9 cellular contexts compared by ENCODE assay signal in the genomic region with DNA sequence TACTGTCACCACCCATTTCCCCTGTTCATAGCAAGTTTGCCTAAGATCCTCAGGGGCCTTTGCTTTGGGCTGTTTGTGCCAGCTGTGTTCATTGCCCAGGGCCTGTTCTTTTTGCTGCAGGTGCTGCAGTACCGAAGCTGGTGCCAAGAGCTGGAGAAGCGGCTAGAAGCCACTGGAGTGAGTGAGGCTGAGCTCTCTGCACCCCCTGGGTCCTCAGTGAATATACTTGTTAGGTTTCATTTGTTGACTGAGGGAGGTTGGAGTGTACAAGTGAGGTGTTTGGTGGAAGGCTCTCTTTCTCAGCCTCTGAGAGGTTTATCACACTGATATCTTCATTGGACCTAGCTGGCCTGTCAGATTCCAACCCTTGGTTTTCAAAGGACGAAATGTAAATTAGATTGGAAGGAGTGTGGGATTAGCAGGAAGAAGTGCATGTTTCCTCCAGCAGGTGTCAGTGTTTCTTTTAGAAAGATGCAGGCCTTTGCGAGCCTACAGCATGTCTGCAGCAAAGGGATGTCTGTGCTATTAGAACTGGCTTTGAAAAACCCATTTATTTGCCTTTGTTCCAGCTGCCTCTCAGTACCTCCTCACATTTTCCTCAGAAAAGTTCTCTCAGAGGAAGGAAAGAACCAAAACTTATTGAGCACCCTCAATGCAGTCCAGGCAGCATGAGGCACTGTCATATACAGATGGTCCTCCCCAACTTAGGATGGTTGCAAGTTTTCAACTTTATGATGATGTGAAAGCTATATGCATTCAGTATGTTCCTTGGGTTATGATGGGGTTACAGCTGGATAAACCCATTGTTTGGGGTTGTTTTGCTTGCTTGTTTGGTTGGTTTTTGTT. TPM values are rescaled to one million over a fixed set of nuclear protein-coding genes. Genes with fewer than 3 reads are reported as not detected.
A peak's percentile ranks its signal among the peaks of the same experiment; 100 is the strongest.
DNase-seq lines count a peak whose midpoint lies in the region; ATAC-seq and TF ChIP-seq lines count a peak whose summit lies in the region.
"Had no signal": no experiment of that assay in that cellular context is flagged by ENCODE, and none has a peak within 500 bp of the region (broad histone marks: within the 10 kb centered on the region; RNA-seq: fewer than 3 reads in every experiment).

No MANE protein-coding gene starts in this region.

- H3K4me3 ChIP-seq in Caco-2 (ENCODE audit: low read depth, low read length), result no peak overlapping the region
- H3K4me3 ChIP-seq in naive thymus-derived CD4-positive, alpha-beta T cell (ENCODE audit: low read length), result no peak overlapping the region
- no peak overlapping the region for H3K4me3 ChIP-seq in thoracic aorta

- DNase-seq in Caco-2 (peak; percentile 83 to 88), HS-27A (ENCODE audit: low read depth) (peak; percentile 27), NOMO-1 (lab: John Stamatoyannopoulos, UW; ENCODE audit: unreplicated experiment in 2 of 2) (peak; percentile 7 to 15), thoracic aorta (ENCODE audit: low spot score) (no peak)
- DNase-seq in activated CD8-positive, alpha-beta memory T cell treated with anti-CD3 and anti-CD28 coated beads for 24 hours, result peak; percentile 69
- peak in 8 of 9 donors; percentile 40 to 70 (median 61) for DNase-seq in naive thymus-derived CD4-positive, alpha-beta T cell

- peaks cover 45% of the 10 kb centered on the region for H3K36me3 Mint-ChIP-seq in Caco-2 (ENCODE audit: insufficient read depth, unreplicated experiment)
- H3K36me3 Mint-ChIP-seq in naive thymus-derived CD4-positive, alpha-beta T cell, result peaks cover 0 to 32% (median 0%) of the 10 kb centered on the region in 5 donors

- no peaks in the 10 kb centered on the region for H3K9me3 Mint-ChIP-seq in Caco-2 (ENCODE audit: unreplicated experiment)
- H3K9me3 Mint-ChIP-seq in naive thymus-derived CD4-positive, alpha-beta T cell, result peaks cover 0 to 2% (median 0%) of the 10 kb centered on the region in 11 donors
- H3K9me3 Mint-ChIP-seq: T-helper 1 cell treated with Interleukin-12 subunit alpha and Interleukin-12 subunit beta and Interleukin-4 antibody, amounts not matched to agents 30 μg/mL and 1 μg/mL, for 36 hours had no signal

- H3K4me1 ChIP-seq in Caco-2, result peaks cover 13% of the 10 kb centered on the region
- no peaks in the 10 kb centered on the region for H3K4me1 ChIP-seq in naive thymus-derived CD4-positive, alpha-beta T cell (ENCODE audit: control insufficient read depth in 2 of 2, insufficient read depth in 2 of 2, low read length in 2 of 2)
- H3K4me1 ChIP-seq in thoracic aorta (ENCODE audit: control insufficient read depth in 1 of 2, low read depth in 2 of 2), result no peaks in the 10 kb centered on the region

- H3K9me3 ChIP-seq in Caco-2 (no peaks in the 10 kb centered on the region), thoracic aorta (no peaks in the 10 kb centered on the region)
- H3K9me3 ChIP-seq in naive thymus-derived CD4-positive, alpha-beta T cell (ENCODE audit: control insufficient read depth in 2 of 3, low read length in 3 of 3), result no peaks in the 10 kb centered on the region

- H3K4me3 Mint-ChIP-seq in Caco-2 (ENCODE audit: unreplicated experiment), result no peak overlapping the region
- no peak overlapping the region for H3K4me3 Mint-ChIP-seq in naive thymus-derived CD4-positive, alpha-beta T cell
- H3K4me3 Mint-ChIP-seq: T-helper 1 cell treated with Interleukin-12 subunit alpha and Interleukin-12 subunit beta and Interleukin-4 antibody, amounts not matched to agents 30 μg/mL and 1 μg/mL, for 36 hours had no signal

- H3K27me3 ChIP-seq in Caco-2 (replicated peaks; ENCODE audit: control insufficient read depth, insufficient read depth, low read length) (no peaks in the 10 kb centered on the region), thoracic aorta (replicated peaks; ENCODE audit: insufficient read depth) (no peaks in the 10 kb centered on the region)
- no peaks in the 10 kb centered on the region for H3K27me3 ChIP-seq in naive thymus-derived CD4-positive, alpha-beta T cell (ENCODE audit: control insufficient read depth in 2 of 2, insufficient read depth in 2 of 2, low read length in 2 of 2)

- TF ChIP-seq CTCF in Caco-2 (IDR thresholded peaks at IDR 0.05; ENCODE audit: insufficient read depth in 1 of 2, low read depth in 1 of 2, low read length in 1 of 2, severe bottlenecking in 1 of 2, unreplicated experiment in 1 of 2) (peak; percentile 96 to 97), thoracic aorta (IDR thresholded peaks at IDR 0.05) (peak; percentile 81)

- CTCF ChIA-PET in Caco-2 (lab: Charles Lee), result interaction anchor here (0.7 to 2.9 kb wide), 11 partner anchors 9 to 464 kb away, joined by 3 to 28 read pairs (median 4); a partner anchor contains a TSS
- CTCF ChIA-PET in naive thymus-derived CD4-positive, alpha-beta T cell (lab: Charles Lee), result interaction anchor here (0.6 to 2.5 kb wide), 16 partner anchors 7 to 422 kb away, joined by 3 to 22 read pairs (median 4); a partner anchor contains a TSS

- ATAC-seq in esophagus mucosa (peak; percentile 67), thoracic aorta (ENCODE audit: insufficient number of reproducible peaks, low FRiP score, low read depth) (no peak), HG03571 (IDR thresholded peaks at IDR 0.05; ENCODE audit: unreplicated experiment) (no peak)
- peak; percentile 90 for ATAC-seq in naive thymus-derived CD4-positive, alpha-beta T cell

- H3K4me1 Mint-ChIP-seq in Caco-2 (ENCODE audit: low read depth, unreplicated experiment), result peaks cover 18% of the 10 kb centered on the region
- peaks cover 5 to 14% (median 7%) of the 10 kb centered on the region in 7 donors for H3K4me1 Mint-ChIP-seq in naive thymus-derived CD4-positive, alpha-beta T cell

- no peaks in the 10 kb centered on the region for H3K27me3 Mint-ChIP-seq in Caco-2 (ENCODE audit: insufficient read depth, unreplicated experiment)
- H3K27me3 Mint-ChIP-seq in naive thymus-derived CD4-positive, alpha-beta T cell, result no peaks in the 10 kb centered on the region

- POLR2A ChIA-PET in Caco-2 (lab: Charles Lee), result interaction anchor here (0.6 to 1.2 kb wide), 2 partner anchors 9 to 489 kb away, joined by 4 to 10 read pairs; a partner anchor contains a TSS
- POLR2A ChIA-PET in naive thymus-derived CD4-positive, alpha-beta T cell (lab: Charles Lee), result interaction anchor here (1.2 to 2.1 kb wide), 2 partner anchors 9 to 267 kb away, joined by 4 to 11 read pairs; a partner anchor contains a TSS

- H3K36me3 ChIP-seq in Caco-2 (ENCODE audit: control insufficient read depth, insufficient read depth, low read length) (peaks cover 11% of the 10 kb centered on the region), thoracic aorta (peaks cover 11% of the 10 kb centered on the region)
- peaks cover 0 to 49% (median 4%) of the 10 kb centered on the region in 3 experiments for H3K36me3 ChIP-seq in naive thymus-derived CD4-positive, alpha-beta T cell (ENCODE audit: control insufficient read depth in 2 of 3, insufficient read depth in 3 of 3, low read length in 3 of 3)

- intact Hi-C loops in Caco-2 (cut with micrococcal nuclease; ENCODE audit: unreplicated experiment), result loop anchor here (1.0 to 10.0 kb wide), 4 partner anchors 60 to 491 kb away; a partner anchor contains a TSS
- intact Hi-C loops in naive thymus-derived CD4-positive, alpha-beta T cell (cut with micrococcal nuclease), result loop anchor here (1.0 to 5.0 kb wide), 9 partner anchors 27 to 484 kb away; no protein-coding TSS in a partner anchor

- no peak overlapping the region for H3K27ac Mint-ChIP-seq in Caco-2 (ENCODE audit: unreplicated experiment)
- H3K27ac Mint-ChIP-seq in naive thymus-derived CD4-positive, alpha-beta T cell, result peak overlapping the region in 3 of 9 donors; percentile 8 to 32 (median 13)
- H3K27ac Mint-ChIP-seq: T-helper 1 cell treated with Interleukin-12 subunit alpha and Interleukin-12 subunit beta and Interleukin-4 antibody, amounts not matched to agents 30 μg/mL and 1 μg/mL, for 36 hours had no signal

- no peak overlapping the region for H3K27ac ChIP-seq in naive thymus-derived CD4-positive, alpha-beta T cell (ENCODE audit: low read depth, low read length)
- H3K27ac ChIP-seq in thoracic aorta, result no peak overlapping the region

- BruUV-seq in Caco-2 (replicated peaks; lab: Mats Ljungman, UMichigan), result no TSS peak

RNA-seq across cellular contexts. Expression of a gene that starts 8.3 kb away (rescaled TPM):
- total RNA-seq in Caco-2 (2022) (117 and 137 TPM in 2 replicates), esophagus mucosa (13.6 TPM), thoracic aorta (10 to 100 TPM; 28.7 to 29.2 TPM)
- total RNA-seq in naive thymus-derived CD4-positive, alpha-beta T cell, result 10 to 100 TPM; 34.5 to 75.0 (median 70.7) TPM
- 10 to 100 TPM in 1 of 2 donors, 1 to 10 TPM in 1; 7.7 to 19.0 TPM for polyA plus RNA-seq in naive thymus-derived CD4-positive, alpha-beta T cell

RNA-seq across cellular contexts. Expression of a gene that starts 25.6 kb away (rescaled TPM):
- total RNA-seq in Caco-2 (2022) (not detected in 2 replicates), esophagus mucosa (not detected), thoracic aorta (1 to 10 TPM in 1 of 2 donors, under 1 TPM in 1; 0.63 to 3.0 TPM)
- under 1 TPM in 1 of 5 experiments, not detected in 4; 0.13 TPM for total RNA-seq in naive thymus-derived CD4-positive, alpha-beta T cell
- not detected for polyA plus RNA-seq in naive thymus-derived CD4-positive, alpha-beta T cell

RNA-seq across cellular contexts. Expression of a gene that starts 51.9 kb away (rescaled TPM):
- total RNA-seq in Caco-2 (2022) (91.9 and 96.9 TPM in 2 replicates), esophagus mucosa (32.5 TPM), thoracic aorta (10 to 100 TPM; 32.7 to 38.0 TPM)
- total RNA-seq in naive thymus-derived CD4-positive, alpha-beta T cell, result 10 to 100 TPM; 29.7 to 61.8 (median 48.8) TPM
- polyA plus RNA-seq in naive thymus-derived CD4-positive, alpha-beta T cell, result 10 to 100 TPM; 12.6 to 16.8 TPM

Comparison
In these comparisons a context has a peak if more than half of its experiments do, and no peak if none do; other contexts are left out.
1. ATAC-seq: peak in esophagus mucosa (single experiment) and naive thymus-derived CD4-positive, alpha-beta T cell (single experiment); none in thoracic aorta (single experiment) and HG03571 (single experiment).